ENCODE assay signal across 1 cellular context in genomic region chr12:12380949-12381593, GRCh38.
TF ChIP-seq lines count a peak whose summit lies in the region.

No MANE protein-coding gene starts in this region.

TF ChIP-seq in HepG2, 621 proteins besides CTCF, POLR2A, EP300 and RAD21 (continued from another document and continues in another):
- TF ChIP-seq, protein P1, sequence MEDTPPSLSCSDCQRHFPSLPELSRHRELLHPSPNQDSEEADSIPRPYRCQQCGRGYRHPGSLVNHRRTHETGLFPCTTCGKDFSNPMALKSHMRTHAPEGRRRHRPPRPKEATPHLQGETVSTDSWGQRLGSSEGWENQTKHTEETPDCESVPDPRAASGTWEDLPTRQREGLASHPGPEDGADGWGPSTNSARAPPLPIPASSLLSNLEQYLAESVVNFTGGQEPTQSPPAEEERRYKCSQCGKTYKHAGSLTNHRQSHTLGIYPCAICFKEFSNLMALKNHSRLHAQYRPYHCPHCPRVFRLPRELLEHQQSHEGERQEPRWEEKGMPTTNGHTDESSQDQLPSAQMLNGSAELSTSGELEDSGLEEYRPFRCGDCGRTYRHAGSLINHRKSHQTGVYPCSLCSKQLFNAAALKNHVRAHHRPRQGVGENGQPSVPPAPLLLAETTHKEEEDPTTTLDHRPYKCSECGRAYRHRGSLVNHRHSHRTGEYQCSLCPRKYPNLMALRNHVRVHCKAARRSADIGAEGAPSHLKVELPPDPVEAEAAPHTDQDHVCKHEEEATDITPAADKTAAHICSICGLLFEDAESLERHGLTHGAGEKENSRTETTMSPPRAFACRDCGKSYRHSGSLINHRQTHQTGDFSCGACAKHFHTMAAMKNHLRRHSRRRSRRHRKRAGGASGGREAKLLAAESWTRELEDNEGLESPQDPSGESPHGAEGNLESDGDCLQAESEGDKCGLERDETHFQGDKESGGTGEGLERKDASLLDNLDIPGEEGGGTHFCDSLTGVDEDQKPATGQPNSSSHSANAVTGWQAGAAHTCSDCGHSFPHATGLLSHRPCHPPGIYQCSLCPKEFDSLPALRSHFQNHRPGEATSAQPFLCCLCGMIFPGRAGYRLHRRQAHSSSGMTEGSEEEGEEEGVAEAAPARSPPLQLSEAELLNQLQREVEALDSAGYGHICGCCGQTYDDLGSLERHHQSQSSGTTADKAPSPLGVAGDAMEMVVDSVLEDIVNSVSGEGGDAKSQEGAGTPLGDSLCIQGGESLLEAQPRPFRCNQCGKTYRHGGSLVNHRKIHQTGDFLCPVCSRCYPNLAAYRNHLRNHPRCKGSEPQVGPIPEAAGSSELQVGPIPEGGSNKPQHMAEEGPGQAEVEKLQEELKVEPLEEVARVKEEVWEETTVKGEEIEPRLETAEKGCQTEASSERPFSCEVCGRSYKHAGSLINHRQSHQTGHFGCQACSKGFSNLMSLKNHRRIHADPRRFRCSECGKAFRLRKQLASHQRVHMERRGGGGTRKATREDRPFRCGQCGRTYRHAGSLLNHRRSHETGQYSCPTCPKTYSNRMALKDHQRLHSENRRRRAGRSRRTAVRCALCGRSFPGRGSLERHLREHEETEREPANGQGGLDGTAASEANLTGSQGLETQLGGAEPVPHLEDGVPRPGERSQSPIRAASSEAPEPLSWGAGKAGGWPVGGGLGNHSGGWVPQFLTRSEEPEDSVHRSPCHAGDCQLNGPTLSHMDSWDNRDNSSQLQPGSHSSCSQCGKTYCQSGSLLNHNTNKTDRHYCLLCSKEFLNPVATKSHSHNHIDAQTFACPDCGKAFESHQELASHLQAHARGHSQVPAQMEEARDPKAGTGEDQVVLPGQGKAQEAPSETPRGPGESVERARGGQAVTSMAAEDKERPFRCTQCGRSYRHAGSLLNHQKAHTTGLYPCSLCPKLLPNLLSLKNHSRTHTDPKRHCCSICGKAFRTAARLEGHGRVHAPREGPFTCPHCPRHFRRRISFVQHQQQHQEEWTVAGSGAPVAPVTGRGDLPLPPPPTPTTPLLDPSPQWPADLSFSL (CRISPR knock-in tag; IDR thresholded peaks at IDR 0.05): peak; percentile 79; the same call in 1 of the 2 replicates
- no peak for TF ChIP-seq LCORL (IDR thresholded peaks at IDR 0.05)
- peak; percentile 43; the same call in 1 of the 2 replicates for TF ChIP-seq LCORL (CRISPR knock-in tag; IDR thresholded peaks at IDR 0.05)
- TF ChIP-seq FOXP1 (IDR thresholded peaks at IDR 0.05): peak; percentile 33; the same call in 1 of the 2 replicates
- TF ChIP-seq FOXP1 (CRISPR knock-in tag; IDR thresholded peaks at IDR 0.05): peak; percentile 80
- TF ChIP-seq, protein P2, sequence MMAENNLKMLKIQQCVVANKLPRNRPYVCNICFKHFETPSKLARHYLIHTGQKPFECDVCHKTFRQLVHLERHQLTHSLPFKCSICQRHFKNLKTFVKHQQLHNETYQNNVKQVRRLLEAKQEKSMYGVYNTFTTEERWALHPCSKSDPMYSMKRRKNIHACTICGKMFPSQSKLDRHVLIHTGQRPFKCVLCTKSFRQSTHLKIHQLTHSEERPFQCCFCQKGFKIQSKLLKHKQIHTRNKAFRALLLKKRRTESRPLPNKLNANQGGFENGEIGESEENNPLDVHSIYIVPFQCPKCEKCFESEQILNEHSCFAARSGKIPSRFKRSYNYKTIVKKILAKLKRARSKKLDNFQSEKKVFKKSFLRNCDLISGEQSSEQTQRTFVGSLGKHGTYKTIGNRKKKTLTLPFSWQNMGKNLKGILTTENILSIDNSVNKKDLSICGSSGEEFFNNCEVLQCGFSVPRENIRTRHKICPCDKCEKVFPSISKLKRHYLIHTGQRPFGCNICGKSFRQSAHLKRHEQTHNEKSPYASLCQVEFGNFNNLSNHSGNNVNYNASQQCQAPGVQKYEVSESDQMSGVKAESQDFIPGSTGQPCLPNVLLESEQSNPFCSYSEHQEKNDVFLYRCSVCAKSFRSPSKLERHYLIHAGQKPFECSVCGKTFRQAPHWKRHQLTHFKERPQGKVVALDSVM (CRISPR knock-in tag; IDR thresholded peaks at IDR 0.05): peak; percentile 71
- TF ChIP-seq, protein P3, sequence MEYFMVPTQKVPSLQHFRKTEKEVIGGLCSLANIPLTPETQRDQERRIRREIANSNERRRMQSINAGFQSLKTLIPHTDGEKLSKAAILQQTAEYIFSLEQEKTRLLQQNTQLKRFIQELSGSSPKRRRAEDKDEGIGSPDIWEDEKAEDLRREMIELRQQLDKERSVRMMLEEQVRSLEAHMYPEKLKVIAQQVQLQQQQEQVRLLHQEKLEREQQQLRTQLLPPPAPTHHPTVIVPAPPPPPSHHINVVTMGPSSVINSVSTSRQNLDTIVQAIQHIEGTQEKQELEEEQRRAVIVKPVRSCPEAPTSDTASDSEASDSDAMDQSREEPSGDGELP (IDR thresholded peaks at IDR 0.05; ENCODE audit: borderline replicate concordance, low read depth): peak; percentile 72
- TF ChIP-seq GFI1 (CRISPR knock-in tag; IDR thresholded peaks at IDR 0.05; ENCODE audit: borderline replicate concordance): peak; percentile 30; the same call in 1 of the 2 replicates
- no peak for TF ChIP-seq JUND (CRISPR knock-in tag; IDR thresholded peaks at IDR 0.05)
- 0 out of 2 replicates have a peak, but pooled peaks have one; percentile 18 for TF ChIP-seq SIX1 (CRISPR knock-in tag; IDR thresholded peaks at IDR 0.05; ENCODE audit: borderline replicate concordance)
- TF ChIP-seq BRCA1 (CRISPR knock-in tag; IDR thresholded peaks at IDR 0.05): no peak
- TF ChIP-seq SAP130 (CRISPR knock-in tag; IDR thresholded peaks at IDR 0.05; ENCODE audit: low read depth): peak; percentile 44
- TF ChIP-seq, protein P4, sequence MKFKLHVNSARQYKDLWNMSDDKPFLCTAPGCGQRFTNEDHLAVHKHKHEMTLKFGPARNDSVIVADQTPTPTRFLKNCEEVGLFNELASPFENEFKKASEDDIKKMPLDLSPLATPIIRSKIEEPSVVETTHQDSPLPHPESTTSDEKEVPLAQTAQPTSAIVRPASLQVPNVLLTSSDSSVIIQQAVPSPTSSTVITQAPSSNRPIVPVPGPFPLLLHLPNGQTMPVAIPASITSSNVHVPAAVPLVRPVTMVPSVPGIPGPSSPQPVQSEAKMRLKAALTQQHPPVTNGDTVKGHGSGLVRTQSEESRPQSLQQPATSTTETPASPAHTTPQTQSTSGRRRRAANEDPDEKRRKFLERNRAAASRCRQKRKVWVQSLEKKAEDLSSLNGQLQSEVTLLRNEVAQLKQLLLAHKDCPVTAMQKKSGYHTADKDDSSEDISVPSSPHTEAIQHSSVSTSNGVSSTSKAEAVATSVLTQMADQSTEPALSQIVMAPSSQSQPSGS (CRISPR knock-in tag; IDR thresholded peaks at IDR 0.05): 0 out of 2 replicates have a peak, but pooled peaks have one; percentile 42
- TF ChIP-seq NCOA1 (CRISPR knock-in tag; IDR thresholded peaks at IDR 0.05): no peak
- TF ChIP-seq, protein P5, sequence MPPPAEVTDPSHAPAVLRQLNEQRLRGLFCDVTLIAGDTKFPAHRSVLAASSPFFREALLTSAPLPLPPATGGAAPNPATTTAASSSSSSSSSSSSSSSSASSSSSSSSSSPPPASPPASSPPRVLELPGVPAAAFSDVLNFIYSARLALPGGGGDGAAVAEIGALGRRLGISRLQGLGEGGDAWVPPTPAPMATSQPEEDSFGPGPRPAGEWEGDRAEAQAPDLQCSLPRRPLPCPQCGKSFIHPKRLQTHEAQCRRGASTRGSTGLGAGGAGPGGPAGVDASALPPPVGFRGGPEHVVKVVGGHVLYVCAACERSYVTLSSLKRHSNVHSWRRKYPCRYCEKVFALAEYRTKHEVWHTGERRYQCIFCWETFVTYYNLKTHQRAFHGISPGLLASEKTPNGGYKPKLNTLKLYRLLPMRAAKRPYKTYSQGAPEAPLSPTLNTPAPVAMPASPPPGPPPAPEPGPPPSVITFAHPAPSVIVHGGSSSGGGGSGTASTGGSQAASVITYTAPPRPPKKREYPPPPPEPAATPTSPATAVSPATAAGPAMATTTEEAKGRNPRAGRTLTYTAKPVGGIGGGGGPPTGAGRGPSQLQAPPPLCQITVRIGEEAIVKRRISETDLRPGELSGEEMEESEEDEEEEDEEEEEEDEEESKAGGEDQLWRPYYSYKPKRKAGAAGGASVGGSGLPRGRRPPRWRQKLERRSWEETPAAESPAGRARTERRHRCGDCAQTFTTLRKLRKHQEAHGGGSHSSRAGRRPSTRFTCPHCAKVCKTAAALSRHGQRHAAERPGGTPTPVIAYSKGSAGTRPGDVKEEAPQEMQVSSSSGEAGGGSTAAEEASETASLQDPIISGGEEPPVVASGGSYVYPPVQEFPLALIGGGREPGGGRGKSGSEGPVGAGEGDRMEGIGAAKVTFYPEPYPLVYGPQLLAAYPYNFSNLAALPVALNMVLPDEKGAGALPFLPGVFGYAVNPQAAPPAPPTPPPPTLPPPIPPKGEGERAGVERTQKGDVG (CRISPR knock-in tag; IDR thresholded peaks at IDR 0.05; ENCODE audit: borderline replicate concordance): 0 out of 2 replicates have a peak, but pooled peaks have one; percentile 47
- TF ChIP-seq FOXO1 (CRISPR knock-in tag; IDR thresholded peaks at IDR 0.05): peak; percentile 41; the same call in 1 of the 2 replicates
- TF ChIP-seq PHF20 (CRISPR knock-in tag; IDR thresholded peaks at IDR 0.05): no peak
- TF ChIP-seq ZNF776 (CRISPR knock-in tag; IDR thresholded peaks at IDR 0.05): no peak
- TF ChIP-seq, protein P6, sequence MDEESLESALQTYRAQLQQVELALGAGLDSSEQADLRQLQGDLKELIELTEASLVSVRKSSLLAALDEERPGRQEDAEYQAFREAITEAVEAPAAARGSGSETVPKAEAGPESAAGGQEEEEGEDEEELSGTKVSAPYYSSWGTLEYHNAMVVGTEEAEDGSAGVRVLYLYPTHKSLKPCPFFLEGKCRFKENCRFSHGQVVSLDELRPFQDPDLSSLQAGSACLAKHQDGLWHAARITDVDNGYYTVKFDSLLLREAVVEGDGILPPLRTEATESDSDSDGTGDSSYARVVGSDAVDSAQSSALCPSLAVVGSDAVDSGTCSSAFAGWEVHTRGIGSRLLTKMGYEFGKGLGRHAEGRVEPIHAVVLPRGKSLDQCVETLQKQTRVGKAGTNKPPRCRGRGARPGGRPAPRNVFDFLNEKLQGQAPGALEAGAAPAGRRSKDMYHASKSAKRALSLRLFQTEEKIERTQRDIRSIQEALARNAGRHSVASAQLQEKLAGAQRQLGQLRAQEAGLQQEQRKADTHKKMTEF (CRISPR knock-in tag; IDR thresholded peaks at IDR 0.05): no peak; the same call in 1 of the 2 replicates
- TF ChIP-seq ZBTB43 (CRISPR knock-in tag; conservative IDR thresholded peaks at IDR 0.05): no peak
- TF ChIP-seq NCOR1 (IDR thresholded peaks at IDR 0.05; ENCODE audit: borderline replicate concordance, low read length): peak; percentile 72
- peak; percentile 89 for TF ChIP-seq RARA (CRISPR knock-in tag; IDR thresholded peaks at IDR 0.05)
- no peak for TF ChIP-seq RELA (CRISPR knock-in tag; IDR thresholded peaks at IDR 0.05)
- TF ChIP-seq ZBTB20 (CRISPR knock-in tag; IDR thresholded peaks at IDR 0.05; ENCODE audit: borderline replicate concordance, low read depth): peak; percentile 66; the same call in 1 of the 2 replicates
- TF ChIP-seq RERE (CRISPR knock-in tag; IDR thresholded peaks at IDR 0.05; ENCODE audit: low read depth): 0 out of 2 replicates have a peak, but pooled peaks have one; percentile 20
